Comparison of ENCODE assay signal across 15 cellular contexts in the genomic region with DNA sequence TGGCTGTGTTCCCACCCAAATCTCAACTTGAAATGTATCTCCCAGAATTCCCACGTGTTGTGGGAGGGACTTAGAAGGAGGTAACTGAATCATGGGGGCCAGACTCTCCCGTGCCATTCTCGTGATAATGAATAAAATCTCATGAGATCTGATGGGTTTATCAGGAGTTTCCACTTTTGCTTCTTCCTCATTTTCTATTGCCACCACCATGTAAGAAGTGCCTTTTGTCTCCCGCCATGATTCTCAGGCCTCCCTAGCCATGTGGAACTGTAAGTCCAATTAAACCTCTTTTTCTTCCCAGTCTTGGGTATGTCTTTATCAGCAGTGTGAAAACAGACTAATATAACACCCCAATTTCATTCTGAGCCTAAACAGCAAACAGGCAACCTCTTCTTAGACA. TPM values are rescaled to one million over a fixed set of nuclear protein-coding genes. Genes with fewer than 3 reads are reported as not detected.
A peak's percentile ranks its signal among the peaks of the same experiment; 100 is the strongest.
DNase-seq lines count a peak whose midpoint lies in the region; ATAC-seq and TF ChIP-seq lines count a peak whose summit lies in the region.
"Not testable (repeated sequence)": the region's sequence is repeated elsewhere in the genome, so short reads cannot be mapped to it uniquely, and the experiment has no call there.
"Had no signal": no experiment of that assay in that cellular context is flagged by ENCODE, and none has a peak within 500 bp of the region (broad histone marks: within the 10 kb centered on the region; RNA-seq: fewer than 3 reads in every experiment).

No MANE protein-coding gene starts in this region.

- not testable (repeated sequence) for ATAC-seq in activated CD8-positive, alpha-beta T cell treated with anti-CD3 and anti-CD28 coated beads for 36 hours; activated naive CD8-positive, alpha-beta T cell treated with anti-CD3 and anti-CD28 coated beads, Interleukin-2, amount 10 ng/mL, durations not matched to agents 7 days and 5 days (ENCODE audit: low read depth); effector memory CD8-positive, alpha-beta T cell (replicated peaks); naive thymus-derived CD8-positive, alpha-beta T cell

- H3K4me1 Mint-ChIP-seq in activated CD8-positive, alpha-beta T cell treated with anti-CD3 and anti-CD28 coated beads for 36 hours (ENCODE audit: low read depth): peaks cover 29% of the 10 kb centered on the region
- H3K4me1 Mint-ChIP-seq in activated naive CD8-positive, alpha-beta T cell treated with anti-CD3 and anti-CD28 coated beads, Interleukin-2, amount 10 ng/mL, durations not matched to agents 7 days and 5 days: peaks cover 23% of the 10 kb centered on the region
- H3K4me1 Mint-ChIP-seq in effector memory CD8-positive, alpha-beta T cell (ENCODE audit: low read depth in 2 of 2): peaks cover 24 to 46% of the 10 kb centered on the region in 2 donors
- H3K4me1 Mint-ChIP-seq in naive thymus-derived CD8-positive, alpha-beta T cell: peaks cover 19 to 42% (median 38%) of the 10 kb centered on the region in 4 donors
- not testable (repeated sequence) for H3K4me1 Mint-ChIP-seq in stimulated activated naive CD8-positive, alpha-beta T cell treated with anti-CD3 and anti-CD28 coated beads, Interleukin-15, Interleukin-2, amounts not matched to agents 100 ng/mL and 50 ng/mL, for 24 hours (ENCODE audit: low read depth)

- peak overlapping the region; percentile 4 for H3K4me3 Mint-ChIP-seq in activated CD8-positive, alpha-beta T cell treated with anti-CD3 and anti-CD28 coated beads for 36 hours
- H3K4me3 Mint-ChIP-seq in activated naive CD8-positive, alpha-beta T cell treated with anti-CD3 and anti-CD28 coated beads, Interleukin-2, amount 10 ng/mL, durations not matched to agents 7 days and 5 days: not testable (repeated sequence)
- H3K4me3 Mint-ChIP-seq in effector memory CD8-positive, alpha-beta T cell: peak overlapping the region in 1 of 2 donors; percentile 7
- H3K4me3 Mint-ChIP-seq in naive thymus-derived CD8-positive, alpha-beta T cell: peak overlapping the region in 8 of 10 donors; percentile 7 to 65 (median 46)
- H3K4me3 Mint-ChIP-seq in stimulated activated naive CD8-positive, alpha-beta T cell treated with anti-CD3 and anti-CD28 coated beads, Interleukin-15, Interleukin-2, amounts not matched to agents 100 ng/mL and 50 ng/mL, for 24 hours: peak overlapping the region; percentile 59

- H3K27me3 Mint-ChIP-seq in activated CD8-positive, alpha-beta T cell treated with anti-CD3 and anti-CD28 coated beads for 36 hours; activated naive CD8-positive, alpha-beta T cell treated with anti-CD3 and anti-CD28 coated beads, Interleukin-2, amount 10 ng/mL, durations not matched to agents 7 days and 5 days; effector memory CD8-positive, alpha-beta T cell; naive thymus-derived CD8-positive, alpha-beta T cell; stimulated activated naive CD8-positive, alpha-beta T cell treated with anti-CD3 and anti-CD28 coated beads, Interleukin-15, Interleukin-2, amounts not matched to agents 100 ng/mL and 50 ng/mL, for 24 hours: not testable (repeated sequence)

- POLR2A ChIA-PET in activated CD8-positive, alpha-beta T cell treated with anti-CD3 and anti-CD28 coated beads for 36 hours (lab: Charles Lee): not testable (repeated sequence)
- POLR2A ChIA-PET in activated naive CD8-positive, alpha-beta T cell treated with anti-CD3 and anti-CD28 coated beads, Interleukin-2, amount 10 ng/mL, durations not matched to agents 7 days and 5 days (lab: Charles Lee): interaction anchor here (0.5 kb wide), 1 partner anchor 210 kb away, joined by 3 read pairs; no protein-coding TSS in a partner anchor
- POLR2A ChIA-PET in naive thymus-derived CD8-positive, alpha-beta T cell (lab: Charles Lee): interaction anchor here (0.5 to 0.6 kb wide), 2 partner anchors 39 to 239 kb away, joined by 5 to 8 read pairs; no protein-coding TSS in a partner anchor

- intact Hi-C loops in activated CD8-positive, alpha-beta T cell treated with anti-CD3 and anti-CD28 coated beads for 36 hours (cut with micrococcal nuclease): not testable (repeated sequence)

- not testable (repeated sequence) for TF ChIP-seq CTCF in activated CD8-positive, alpha-beta T cell treated with anti-CD3 and anti-CD28 coated beads for 36 hours (IDR thresholded peaks at IDR 0.05)

- not testable (repeated sequence) for H3K27ac Mint-ChIP-seq in activated CD8-positive, alpha-beta T cell treated with anti-CD3 and anti-CD28 coated beads for 36 hours; stimulated activated naive CD8-positive, alpha-beta T cell treated with anti-CD3 and anti-CD28 coated beads, Interleukin-15, Interleukin-2, amounts not matched to agents 100 ng/mL and 50 ng/mL, for 24 hours
- peak overlapping the region; percentile 14 for H3K27ac Mint-ChIP-seq in activated naive CD8-positive, alpha-beta T cell treated with anti-CD3 and anti-CD28 coated beads, Interleukin-2, amount 10 ng/mL, durations not matched to agents 7 days and 5 days
- peak overlapping the region; percentile 2 to 56 for H3K27ac Mint-ChIP-seq in effector memory CD8-positive, alpha-beta T cell
- H3K27ac Mint-ChIP-seq in naive thymus-derived CD8-positive, alpha-beta T cell: peak overlapping the region in 6 of 10 donors; percentile 1 to 76 (median 45)

- CTCF ChIA-PET in activated CD8-positive, alpha-beta T cell treated with anti-CD3 and anti-CD28 coated beads for 36 hours (lab: Charles Lee): not testable (repeated sequence)

- DNase-seq in DMS 273 (lab: John Stamatoyannopoulos, UW; ENCODE audit: unreplicated experiment) (peak; percentile 4), MV-4-11 (lab: John Stamatoyannopoulos, UW) (peak; percentile 4)
- not testable (repeated sequence) for DNase-seq in activated CD8-positive, alpha-beta T cell treated with anti-CD3 and anti-CD28 coated beads for 36 hours; activated naive CD8-positive, alpha-beta T cell treated with anti-CD3 and anti-CD28 coated beads, Interleukin-2, amount 10 ng/mL, durations not matched to agents 7 days and 5 days; effector memory CD8-positive, alpha-beta T cell; naive thymus-derived CD8-positive, alpha-beta T cell

- H3K9me3 Mint-ChIP-seq in activated CD8-positive, alpha-beta T cell treated with anti-CD3 and anti-CD28 coated beads for 36 hours; activated naive CD8-positive, alpha-beta T cell treated with anti-CD3 and anti-CD28 coated beads, Interleukin-2, amount 10 ng/mL, durations not matched to agents 7 days and 5 days; effector memory CD8-positive, alpha-beta T cell; naive thymus-derived CD8-positive, alpha-beta T cell; stimulated activated naive CD8-positive, alpha-beta T cell treated with anti-CD3 and anti-CD28 coated beads, Interleukin-15, Interleukin-2, amounts not matched to agents 100 ng/mL and 50 ng/mL, for 24 hours: not testable (repeated sequence)

- H3K36me3 Mint-ChIP-seq in activated CD8-positive, alpha-beta T cell treated with anti-CD3 and anti-CD28 coated beads for 36 hours (ENCODE audit: low read depth): peaks cover 23% of the 10 kb centered on the region
- peaks cover 43% of the 10 kb centered on the region for H3K36me3 Mint-ChIP-seq in activated naive CD8-positive, alpha-beta T cell treated with anti-CD3 and anti-CD28 coated beads, Interleukin-2, amount 10 ng/mL, durations not matched to agents 7 days and 5 days
- H3K36me3 Mint-ChIP-seq in effector memory CD8-positive, alpha-beta T cell (ENCODE audit: insufficient read depth): peaks cover 38% of the 10 kb centered on the region
- peaks cover 0 to 36% (median 3%) of the 10 kb centered on the region in 3 donors for H3K36me3 Mint-ChIP-seq in naive thymus-derived CD8-positive, alpha-beta T cell
- peaks cover 57% of the 10 kb centered on the region for H3K36me3 Mint-ChIP-seq in stimulated activated naive CD8-positive, alpha-beta T cell treated with anti-CD3 and anti-CD28 coated beads, Interleukin-15, Interleukin-2, amounts not matched to agents 100 ng/mL and 50 ng/mL, for 24 hours (ENCODE audit: low read depth)

RNA-seq across cellular contexts. Expression of a gene that starts 4.6 kb away (rescaled TPM):
- 10 to 100 TPM; 33.1 to 33.3 TPM for total RNA-seq in activated CD8-positive, alpha-beta T cell treated with anti-CD3 and anti-CD28 coated beads for 36 hours
- total RNA-seq in activated naive CD8-positive, alpha-beta T cell treated with anti-CD3 and anti-CD28 coated beads, Interleukin-2, amount 10 ng/mL, durations not matched to agents 7 days and 5 days: 10 to 100 TPM; 27.4 to 29.2 TPM
- 10 to 100 TPM; 32.0 to 41.8 TPM for total RNA-seq in naive thymus-derived CD8-positive, alpha-beta T cell
- polyA plus RNA-seq in naive thymus-derived CD8-positive, alpha-beta T cell: 10 to 100 TPM; 13.3 to 27.3 (median 25.3) TPM

RNA-seq across cellular contexts. Expression of a gene that starts 4.7 kb away (rescaled TPM):
- 10 to 100 TPM; 16.6 to 19.1 TPM for total RNA-seq in activated CD8-positive, alpha-beta T cell treated with anti-CD3 and anti-CD28 coated beads for 36 hours
- total RNA-seq in activated naive CD8-positive, alpha-beta T cell treated with anti-CD3 and anti-CD28 coated beads, Interleukin-2, amount 10 ng/mL, durations not matched to agents 7 days and 5 days: 10 to 100 TPM; 22.4 to 25.1 TPM
- 10 to 100 TPM; 34.0 to 36.4 TPM for total RNA-seq in naive thymus-derived CD8-positive, alpha-beta T cell
- 10 to 100 TPM in 2 of 3 donors, 1 to 10 TPM in 1; 8.2 to 12.4 (median 11.9) TPM for polyA plus RNA-seq in naive thymus-derived CD8-positive, alpha-beta T cell

RNA-seq across cellular contexts. Expression of a gene that starts 46.3 kb away (rescaled TPM):
- not detected for total RNA-seq in activated CD8-positive, alpha-beta T cell treated with anti-CD3 and anti-CD28 coated beads for 36 hours
- total RNA-seq in activated naive CD8-positive, alpha-beta T cell treated with anti-CD3 and anti-CD28 coated beads, Interleukin-2, amount 10 ng/mL, durations not matched to agents 7 days and 5 days: under 1 TPM in 1 of 2 experiments, not detected in 1; 0.31 TPM
- total RNA-seq in naive thymus-derived CD8-positive, alpha-beta T cell: not detected
- not detected for polyA plus RNA-seq in naive thymus-derived CD8-positive, alpha-beta T cell
- total RNA-seq: A673, GM23338, H9, HepG2, HFFc6, HT1080, LHCN-M2, PC-3 had no signal
- polyA plus RNA-seq: GM23338 had no signal
